In genomic region chr7:150385240-150385830, GRCh38 we compare ENCODE assay signal across 2 cellular contexts.
TF ChIP-seq lines count a peak whose summit lies in the region.

No MANE protein-coding gene starts in this region.

TF ChIP-seq in SK-N-SH, 30 proteins besides CTCF, POLR2A, EP300 and RAD21 (continued from another document):
- TF ChIP-seq USF2 (IDR thresholded peaks at IDR 0.05; ENCODE audit: borderline replicate concordance, low read depth, low read length) (no peak), RCOR1 (IDR thresholded peaks at IDR 0.05; ENCODE audit: low read length) (peak; percentile 75; the same call in 1 of the 2 replicates), SIN3A (IDR thresholded peaks at IDR 0.05; ENCODE audit: borderline replicate concordance, low read depth, low read length) (no peak), NRF1 (IDR thresholded peaks at IDR 0.05; ENCODE audit: low read depth, low read length) (no peak), EZH2phosphoT487 (IDR thresholded peaks at IDR 0.05; ENCODE audit: borderline replicate concordance, low read depth) (no peak), NFIC (IDR thresholded peaks at IDR 0.05; ENCODE audit: borderline replicate concordance) (no peak), IRF3 (IDR thresholded peaks at IDR 0.05; ENCODE audit: low read depth, low read length) (no peak), RFX5 (IDR thresholded peaks at IDR 0.05; ENCODE audit: low read length) (no peak), RXRA (IDR thresholded peaks at IDR 0.05; ENCODE audit: borderline replicate concordance, low read depth) (no peak)

TF ChIP-seq in SK-N-SH treated with all-trans-retinoic acid at 6 μM for 48 hours, 23 proteins besides CTCF, POLR2A, EP300 and RAD21 (continued from another document):
- no peak for TF ChIP-seq TSHZ2 (CRISPR knock-in tag; IDR thresholded peaks at IDR 0.05)
- TF ChIP-seq ZNF565 (CRISPR knock-in tag; conservative IDR thresholded peaks at IDR 0.05; ENCODE audit: low read depth) = no peak
- no peak for TF ChIP-seq ZFP3 (CRISPR knock-in tag; IDR thresholded peaks at IDR 0.05)
- no peak for TF ChIP-seq OSR1 (CRISPR knock-in tag; IDR thresholded peaks at IDR 0.05)
- TF ChIP-seq TCF4 (CRISPR knock-in tag; IDR thresholded peaks at IDR 0.05; ENCODE audit: borderline replicate concordance) = no peak
- no peak for TF ChIP-seq ESRRG (CRISPR knock-in tag; IDR thresholded peaks at IDR 0.05)
- no peak for TF ChIP-seq SNAI2 (CRISPR knock-in tag; IDR thresholded peaks at IDR 0.05)
- no peak for TF ChIP-seq PPARA (CRISPR knock-in tag; IDR thresholded peaks at IDR 0.05; ENCODE audit: borderline replicate concordance)
- no peak for TF ChIP-seq ZC3H10 (CRISPR knock-in tag; IDR thresholded peaks at IDR 0.05)
- no peak for TF ChIP-seq ARNTL (CRISPR knock-in tag; IDR thresholded peaks at IDR 0.05; ENCODE audit: borderline replicate concordance, low read depth)
- TF ChIP-seq ZNF70 (CRISPR knock-in tag; IDR thresholded peaks at IDR 0.05) = no peak
